ENCODE assay signal across 19 cellular contexts in genomic region chr15:80161473-80162016, GRCh38. TPM values are rescaled to one million over a fixed set of nuclear protein-coding genes. Genes with fewer than 3 reads are reported as not detected.
DNase-seq lines count a peak whose midpoint lies in the region; ATAC-seq, FAIRE-seq and TF ChIP-seq lines count a peak whose summit lies in the region.
"Had no signal": no experiment of that assay in that cellular context is flagged by ENCODE, and none has a peak within 500 bp of the region (broad histone marks: within the 10 kb centered on the region; RNA-seq: fewer than 3 reads in every experiment).

No MANE protein-coding gene starts in this region.

- H3K4me3 ChIP-seq in upper lobe of left lung (no peak overlapping the region), breast epithelium (no peak overlapping the region)
- H3K4me3 ChIP-seq: suprapubic skin had no signal

- H3K36me3 ChIP-seq in upper lobe of left lung (peaks cover 0 to 12% (median 4%) of the 10 kb centered on the region in 4 donors), breast epithelium (no peaks in the 10 kb centered on the region)

- H3K27ac ChIP-seq in upper lobe of left lung (peak overlapping the region; percentile 70 to 85 (median 82)), breast epithelium (no peak overlapping the region)
- H3K27ac ChIP-seq: suprapubic skin had no signal

- intact Hi-C loops in activated CD4-positive, alpha-beta memory T cell treated with anti-CD3 and anti-CD28 coated beads for 36 hours (cut with micrococcal nuclease) = no loop called here
- intact Hi-C loops in activated T-helper 2 cell treated with anti-CD3 and anti-CD28 coated beads, Interferon-gamma antibody, Interleukin-2, Interleukin-4, amounts not matched to agents 10 μg/mL and 5 μg/mL and 100 μg/mL, durations not matched to agents 14 hours and 24 hours and 36 hours (cut with micrococcal nuclease) = no loop called here
- intact Hi-C loops in breast epithelium (cut with DNase I; ENCODE audit: low total_unique reads) = no loop called here

- FAIRE-seq in H54 (lab: Jason Lieb, UNC) = no peak
- FAIRE-seq: colon, D721Med, kidney had no signal

- no peak overlapping the region for H3K4me3 Mint-ChIP-seq in activated CD4-positive, alpha-beta memory T cell treated with anti-CD3 and anti-CD28 coated beads, Interleukin-2, amount 10 ng/mL, durations not matched to agents 7 days and 5 days
- H3K4me3 Mint-ChIP-seq in activated CD4-positive, alpha-beta memory T cell treated with anti-CD3 and anti-CD28 coated beads for 36 hours = no peak overlapping the region
- no peak overlapping the region for H3K4me3 Mint-ChIP-seq in activated T-helper 2 cell treated with anti-CD3 and anti-CD28 coated beads, Interferon-gamma antibody, Interleukin-2, Interleukin-4, amounts not matched to agents 10 μg/mL and 5 μg/mL and 100 μg/mL, durations not matched to agents 14 hours and 24 hours and 36 hours (ENCODE audit: low read depth)
- no peak overlapping the region for H3K4me3 Mint-ChIP-seq in mesothelial cell of epicardium
- H3K4me3 Mint-ChIP-seq: activated B cell treated with CpG ODN at 0.5 μM for 24 hours had no signal

- no peak for TF ChIP-seq POLR2A in upper lobe of left lung (IDR thresholded peaks at IDR 0.05)
- TF ChIP-seq POLR2A in breast epithelium (IDR thresholded peaks at IDR 0.05) = no peak
- TF ChIP-seq POLR2A in H54 (IDR thresholded peaks at IDR 0.05; ENCODE audit: low read depth, low read length) = no peak

- ATAC-seq in upper lobe of left lung (ENCODE audit: low FRiP score in 2 of 2) = no peak

- H3K9me3 Mint-ChIP-seq in activated CD4-positive, alpha-beta memory T cell treated with anti-CD3 and anti-CD28 coated beads, Interleukin-2, amount 10 ng/mL, durations not matched to agents 7 days and 5 days = no peaks in the 10 kb centered on the region
- no peaks in the 10 kb centered on the region for H3K9me3 Mint-ChIP-seq in activated CD4-positive, alpha-beta memory T cell treated with anti-CD3 and anti-CD28 coated beads for 36 hours
- H3K9me3 Mint-ChIP-seq in activated T-helper 2 cell treated with anti-CD3 and anti-CD28 coated beads, Interferon-gamma antibody, Interleukin-2, Interleukin-4, amounts not matched to agents 10 μg/mL and 5 μg/mL and 100 μg/mL, durations not matched to agents 14 hours and 24 hours and 36 hours = no peaks in the 10 kb centered on the region
- no peaks in the 10 kb centered on the region for H3K9me3 Mint-ChIP-seq in mesothelial cell of epicardium

- 84 to 86% methylated on average over 6 of the region's 6 CpGs for WGBS in upper lobe of left lung, 2 donors

- peaks cover 50% of the 10 kb centered on the region for H3K36me3 Mint-ChIP-seq in activated CD4-positive, alpha-beta memory T cell treated with anti-CD3 and anti-CD28 coated beads, Interleukin-2, amount 10 ng/mL, durations not matched to agents 7 days and 5 days (ENCODE audit: low read depth)
- H3K36me3 Mint-ChIP-seq in activated CD4-positive, alpha-beta memory T cell treated with anti-CD3 and anti-CD28 coated beads for 36 hours = peaks cover 46% of the 10 kb centered on the region
- peaks cover 65% of the 10 kb centered on the region for H3K36me3 Mint-ChIP-seq in activated T-helper 2 cell treated with anti-CD3 and anti-CD28 coated beads, Interferon-gamma antibody, Interleukin-2, Interleukin-4, amounts not matched to agents 10 μg/mL and 5 μg/mL and 100 μg/mL, durations not matched to agents 14 hours and 24 hours and 36 hours (ENCODE audit: low read depth)
- H3K36me3 Mint-ChIP-seq in mesothelial cell of epicardium = peaks cover 39% of the 10 kb centered on the region

- H3K4me1 ChIP-seq in upper lobe of left lung (peaks cover 27 to 40% (median 36%) of the 10 kb centered on the region in 4 donors), breast epithelium (peaks cover 0 to 5% of the 10 kb centered on the region in 2 donors)

- H3K9me3 ChIP-seq in upper lobe of left lung (no peaks in the 10 kb centered on the region), breast epithelium (no peaks in the 10 kb centered on the region)
- H3K9me3 ChIP-seq: suprapubic skin had no signal

- peak overlapping the region; percentile 85 for H3K27ac Mint-ChIP-seq in activated CD4-positive, alpha-beta memory T cell treated with anti-CD3 and anti-CD28 coated beads, Interleukin-2, amount 10 ng/mL, durations not matched to agents 7 days and 5 days
- H3K27ac Mint-ChIP-seq in activated CD4-positive, alpha-beta memory T cell treated with anti-CD3 and anti-CD28 coated beads for 36 hours = no peak overlapping the region
- peak overlapping the region; percentile 86 for H3K27ac Mint-ChIP-seq in activated T-helper 2 cell treated with anti-CD3 and anti-CD28 coated beads, Interferon-gamma antibody, Interleukin-2, Interleukin-4, amounts not matched to agents 10 μg/mL and 5 μg/mL and 100 μg/mL, durations not matched to agents 14 hours and 24 hours and 36 hours
- peak overlapping the region; percentile 35 for H3K27ac Mint-ChIP-seq in mesothelial cell of epicardium
- H3K27ac Mint-ChIP-seq: activated B cell treated with CpG ODN at 0.5 μM for 24 hours had no signal

- TF ChIP-seq CTCF in mesothelial cell of epicardium (IDR thresholded peaks at IDR 0.05; ENCODE audit: unreplicated experiment) = no peak
- no peak for TF ChIP-seq CTCF in upper lobe of left lung (IDR thresholded peaks at IDR 0.05)
- no peak for TF ChIP-seq CTCF in breast epithelium (IDR thresholded peaks at IDR 0.05)

- H3K27me3 ChIP-seq in upper lobe of left lung = no peaks in the 10 kb centered on the region
- H3K27me3 ChIP-seq in breast epithelium = no peaks in the 10 kb centered on the region
- H3K27me3 ChIP-seq: suprapubic skin had no signal

- POLR2A ChIA-PET in activated CD4-positive, alpha-beta memory T cell treated with anti-CD3 and anti-CD28 coated beads, Interleukin-2, amount 10 ng/mL, durations not matched to agents 7 days and 5 days (lab: Charles Lee) = interaction anchor here (0.7 to 2.6 kb wide), 6 partner anchors 10 to 265 kb away, joined by 3 to 18 read pairs (median 5); partner anchors contain the start of genes MTHFS and ZFAND6
- POLR2A ChIA-PET in activated CD4-positive, alpha-beta memory T cell treated with anti-CD3 and anti-CD28 coated beads for 36 hours (lab: Charles Lee) = interaction anchor here (2.3 kb wide), 1 partner anchor 11 kb away, joined by 9 read pairs; no protein-coding TSS in a partner anchor

- CTCF ChIA-PET in activated CD4-positive, alpha-beta memory T cell treated with anti-CD3 and anti-CD28 coated beads, Interleukin-2, amount 10 ng/mL, durations not matched to agents 7 days and 5 days (lab: Charles Lee) = interaction anchor here (1.1 to 2.9 kb wide), 6 partner anchors 8 to 101 kb away, joined by 3 to 17 read pairs (median 4); no protein-coding TSS in a partner anchor
- CTCF ChIA-PET in activated CD4-positive, alpha-beta memory T cell treated with anti-CD3 and anti-CD28 coated beads for 36 hours (lab: Charles Lee) = interaction anchor here (0.6 to 2.6 kb wide), 3 partner anchors 11 to 96 kb away, joined by 3 to 10 read pairs (median 3); no protein-coding TSS in a partner anchor

- no peak for TF ChIP-seq EP300 in upper lobe of left lung (IDR thresholded peaks at IDR 0.05)

- H3K4me1 Mint-ChIP-seq in activated CD4-positive, alpha-beta memory T cell treated with anti-CD3 and anti-CD28 coated beads, Interleukin-2, amount 10 ng/mL, durations not matched to agents 7 days and 5 days = peaks cover 28% of the 10 kb centered on the region
- H3K4me1 Mint-ChIP-seq in activated CD4-positive, alpha-beta memory T cell treated with anti-CD3 and anti-CD28 coated beads for 36 hours (ENCODE audit: low read depth) = peaks cover 22% of the 10 kb centered on the region
- H3K4me1 Mint-ChIP-seq in activated T-helper 2 cell treated with anti-CD3 and anti-CD28 coated beads, Interferon-gamma antibody, Interleukin-2, Interleukin-4, amounts not matched to agents 10 μg/mL and 5 μg/mL and 100 μg/mL, durations not matched to agents 14 hours and 24 hours and 36 hours (ENCODE audit: low read depth) = peaks cover 24% of the 10 kb centered on the region
- peaks cover 13% of the 10 kb centered on the region for H3K4me1 Mint-ChIP-seq in mesothelial cell of epicardium

- H3K27me3 Mint-ChIP-seq in activated CD4-positive, alpha-beta memory T cell treated with anti-CD3 and anti-CD28 coated beads, Interleukin-2, amount 10 ng/mL, durations not matched to agents 7 days and 5 days = no peaks in the 10 kb centered on the region
- H3K27me3 Mint-ChIP-seq in activated CD4-positive, alpha-beta memory T cell treated with anti-CD3 and anti-CD28 coated beads for 36 hours = no peaks in the 10 kb centered on the region
- H3K27me3 Mint-ChIP-seq in activated T-helper 2 cell treated with anti-CD3 and anti-CD28 coated beads, Interferon-gamma antibody, Interleukin-2, Interleukin-4, amounts not matched to agents 10 μg/mL and 5 μg/mL and 100 μg/mL, durations not matched to agents 14 hours and 24 hours and 36 hours (ENCODE audit: low read depth) = no peaks in the 10 kb centered on the region
- H3K27me3 Mint-ChIP-seq in mesothelial cell of epicardium (ENCODE audit: low read depth) = no peaks in the 10 kb centered on the region
- H3K27me3 Mint-ChIP-seq: activated B cell treated with CpG ODN at 0.5 μM for 24 hours had no signal

- DNase-seq in activated CD4-positive, alpha-beta memory T cell treated with anti-CD3 and anti-CD28 coated beads, Interleukin-2, amount 10 ng/mL, durations not matched to agents 7 days and 5 days = no peak
- no peak for DNase-seq in activated CD4-positive, alpha-beta memory T cell treated with anti-CD3 and anti-CD28 coated beads for 36 hours
- no peak for DNase-seq in activated T-helper 2 cell treated with anti-CD3 and anti-CD28 coated beads, Interferon-gamma antibody, Interleukin-2, Interleukin-4, amounts not matched to agents 10 μg/mL and 5 μg/mL and 100 μg/mL, durations not matched to agents 14 hours and 24 hours and 36 hours (ENCODE audit: low spot score)
- DNase-seq in mesothelial cell of epicardium (ENCODE audit: low spot score in 2 of 2, unreplicated experiment in 2 of 2) = no peak
- no peak for DNase-seq in upper lobe of left lung
- no peak for DNase-seq in breast epithelium (ENCODE audit: low spot score in 2 of 2)
- DNase-seq in H54 (ENCODE audit: insufficient read length, low spot score) = no peak
- DNase-seq in NCI-H1694 treated with DMSO at 0.1 percent for 48 hours (lab: John Stamatoyannopoulos, UW) = no peak
- DNase-seq: activated B cell treated with CpG ODN at 0.5 μM for 24 hours; activated T-cell treated with anti-CD3 and anti-CD28 coated beads, Interleukin-2, amount 50 U/mL, for 1 hour; erythroblast; kidney; midbrain; NCI-H2029 treated with DMSO at 0.1 percent for 48 hours; NCI-H526 treated with DMSO at 0.1 percent for 48 hours; PC-3 had no signal

RNA-seq across cellular contexts. Expression of gene FAH, which starts 8.7 kb away (rescaled TPM):
- total RNA-seq in activated CD4-positive, alpha-beta memory T cell treated with anti-CD3 and anti-CD28 coated beads, Interleukin-2, amount 10 ng/mL, durations not matched to agents 7 days and 5 days = 10 to 100 TPM; 42.5 to 43.6 TPM
- total RNA-seq in activated CD4-positive, alpha-beta memory T cell treated with anti-CD3 and anti-CD28 coated beads for 36 hours = 10 to 100 TPM; 74.5 to 79.4 TPM
- total RNA-seq in activated T-helper 2 cell treated with anti-CD3 and anti-CD28 coated beads, Interferon-gamma antibody, Interleukin-2, Interleukin-4, amounts not matched to agents 10 μg/mL and 5 μg/mL and 100 μg/mL, durations not matched to agents 14 hours and 24 hours and 36 hours = 67.6 and 74.2 TPM in 2 replicates
- total RNA-seq in mesothelial cell of epicardium (34.2 to 40.4 TPM (median 39.7 TPM) in 3 replicates), upper lobe of left lung (10 to 100 TPM; 14.0 to 46.1 (median 34.5) TPM), breast epithelium (100 to 1,000 TPM in 1 of 3 donors, 10 to 100 TPM in 2; 48.8 to 164 (median 50.9) TPM)

Comparison
In these comparisons a context has a peak if more than half of its experiments do, and no peak if none do; other contexts are left out.
1. H3K27ac ChIP-seq: peak in upper lobe of left lung (4 of 4); none in breast epithelium (0 of 2).